9 cellular contexts compared by ENCODE assay signal in genomic region chr12:51393676-51394545, GRCh38. TPM values are rescaled to one million over a fixed set of nuclear protein-coding genes. Genes with fewer than 3 reads are reported as not detected.
DNase-seq lines count a peak whose midpoint lies in the region; ATAC-seq, FAIRE-seq and TF ChIP-seq lines count a peak whose summit lies in the region.
"Had no signal": no experiment of that assay in that cellular context is flagged by ENCODE, and none has a peak within 500 bp of the region (broad histone marks: within the 10 kb centered on the region; RNA-seq: fewer than 3 reads in every experiment).

No MANE protein-coding gene starts in this region.

- peak; percentile 43 for DNase-seq in HTR-8/SVneo (ENCODE audit: insufficient read length, low spot score)
- DNase-seq in activated CD4-positive, alpha-beta T cell treated with anti-CD3 and anti-CD28 coated beads, Interleukin-2, amount 50 U/mL, for 4 hours = peak; percentile 56 to 61
- peak; percentile 55 for DNase-seq in epithelial cell of proximal tubule (ENCODE audit: low read depth)
- DNase-seq in stimulated activated CD4-positive, alpha-beta T cell treated with anti-CD3 and anti-CD28 coated beads, Interleukin-2, amount 100 ng/mL, for 24 hours = peak; percentile 52 to 58
- no peak for DNase-seq in posterior cingulate gyrus
- no peak for DNase-seq in DMS53 (lab: John Stamatoyannopoulos, UW)
- no peak for DNase-seq in superior temporal gyrus (ENCODE audit: extremely low spot score)

- intact Hi-C loops in posterior cingulate gyrus (cut with DNase I) = no loop called here

- FAIRE-seq in HTR-8/SVneo (lab: Jason Lieb, UNC) = no peak

- TF ChIP-seq CTCF in epithelial cell of proximal tubule (conservative IDR thresholded peaks at IDR 0.05; ENCODE audit: low read depth, low read length) = no peak

- no peak for ATAC-seq in HG03521 (IDR thresholded peaks at IDR 0.05; ENCODE audit: unreplicated experiment)

- H3K4me3 ChIP-seq in epithelial cell of proximal tubule (ENCODE audit: low read depth, low read length) = no peak overlapping the region

RNA-seq across cellular contexts. Expression of gene GALNT6, which starts 2.7 kb away (rescaled TPM):
- 32.4 and 72.7 TPM in 2 replicates for total RNA-seq in epithelial cell of proximal tubule

RNA-seq across cellular contexts. Expression of gene SLC4A8, which starts 30.7 kb away (rescaled TPM):
- total RNA-seq in epithelial cell of proximal tubule = 0.86 and 1.1 TPM in 2 replicates

RNA-seq across cellular contexts. Expression of gene CELA1, which starts 47.4 kb away (rescaled TPM):
- not detected in 2 replicates for total RNA-seq in epithelial cell of proximal tubule
- total RNA-seq: T-helper 1 cell treated with Interleukin-12 subunit alpha and Interleukin-12 subunit beta and Interleukin-4 antibody, amounts not matched to agents 30 ng/mL and 1 ng/mL, for 36 hours had no signal

Comparison
In these comparisons a context has a peak if more than half of its experiments do, and no peak if none do; other contexts are left out.
1. DNase-seq: peak in HTR-8/SVneo (single experiment), activated CD4-positive, alpha-beta T cell treated with anti-CD3 and anti-CD28 coated beads, Interleukin-2, amount 50 U/mL, for 4 hours (2 of 2), epithelial cell of proximal tubule (single experiment) and stimulated activated CD4-positive, alpha-beta T cell treated with anti-CD3 and anti-CD28 coated beads, Interleukin-2, amount 100 ng/mL, for 24 hours (2 of 2); none in posterior cingulate gyrus (0 of 10), DMS53 (single experiment) and superior temporal gyrus (single experiment).